Comparison of ENCODE assay signal across 11 cellular contexts in genomic region chr2:56741601-56742102, GRCh38.
A peak's percentile ranks its signal among the peaks of the same experiment; 100 is the strongest.
DNase-seq lines count a peak whose midpoint lies in the region; ATAC-seq and TF ChIP-seq lines count a peak whose summit lies in the region.
"Had no signal": no experiment of that assay in that cellular context is flagged by ENCODE, and none has a peak within 500 bp of the region (broad histone marks: within the 10 kb centered on the region; RNA-seq: fewer than 3 reads in every experiment).

No MANE protein-coding gene starts in this region.

- POLR2A ChIA-PET in activated CD4-positive, alpha-beta memory T cell treated with anti-CD3 and anti-CD28 coated beads for 36 hours (lab: Charles Lee), result no interaction called here

- H3K4me1 Mint-ChIP-seq in osteocyte (ENCODE audit: unreplicated experiment), result peaks cover 48% of the 10 kb centered on the region
- no peaks in the 10 kb centered on the region for H3K4me1 Mint-ChIP-seq in activated CD4-positive, alpha-beta memory T cell treated with anti-CD3 and anti-CD28 coated beads for 36 hours (ENCODE audit: low read depth)

- peak overlapping the region; percentile 95 for H3K27ac Mint-ChIP-seq in osteocyte (ENCODE audit: unreplicated experiment)
- H3K27ac Mint-ChIP-seq in activated CD4-positive, alpha-beta memory T cell treated with anti-CD3 and anti-CD28 coated beads for 36 hours, result no peak overlapping the region
- H3K27ac Mint-ChIP-seq: activated T-cell treated with anti-CD3 and anti-CD28 coated beads, Interleukin-2, amount 50 U/mL, for 24 hours had no signal

- peaks cover 5% of the 10 kb centered on the region for H3K9me3 Mint-ChIP-seq in osteocyte (ENCODE audit: unreplicated experiment)
- peaks cover 12% of the 10 kb centered on the region for H3K9me3 Mint-ChIP-seq in activated CD4-positive, alpha-beta memory T cell treated with anti-CD3 and anti-CD28 coated beads for 36 hours

- ATAC-seq in RWPE2 (ENCODE audit: low read depth) (peak; percentile 100), GM18909 (IDR thresholded peaks at IDR 0.05; ENCODE audit: poor library complexity, unreplicated experiment) (no peak), HG02938 (IDR thresholded peaks at IDR 0.05; ENCODE audit: unreplicated experiment) (no peak)
- ATAC-seq: stimulated activated naive CD8-positive, alpha-beta T cell treated with anti-CD3 and anti-CD28 coated beads, Interleukin-15, Interleukin-2, amounts not matched to agents 100 U/mL and 50 U/mL, for 24 hours had no signal

- H3K36me3 ChIP-seq in RWPE2 (ENCODE audit: low read depth), result no peaks in the 10 kb centered on the region
- H3K36me3 ChIP-seq: pancreas had no signal

- H3K4me3 ChIP-seq in RWPE2 (ENCODE audit: severe bottlenecking) (peak overlapping the region; percentile 12), fibroblast of pulmonary artery (replicated peaks; ENCODE audit: low read depth, low read length) (peak overlapping the region; percentile 31)
- H3K4me3 ChIP-seq: pancreas had no signal

- DNase-seq in EH (ENCODE audit: low read depth) (peak; percentile 96), RWPE2 (ENCODE audit: low spot score) (peak; percentile 86), fibroblast of pulmonary artery (ENCODE audit: low read depth) (peak; percentile 92), osteocyte (ENCODE audit: extremely low spot score, unreplicated experiment) (peak; percentile 87), caudate nucleus (lab: John Stamatoyannopoulos, UW) (no peak)
- no peak for DNase-seq in activated CD4-positive, alpha-beta memory T cell treated with anti-CD3 and anti-CD28 coated beads for 36 hours
- DNase-seq: activated T-cell treated with anti-CD3 and anti-CD28 coated beads, Interleukin-2, amount 50 U/mL, for 24 hours; pancreas; stimulated activated naive CD8-positive, alpha-beta T cell treated with anti-CD3 and anti-CD28 coated beads, Interleukin-15, Interleukin-2, amounts not matched to agents 100 U/mL and 50 U/mL, for 24 hours had no signal

- no peak for TF ChIP-seq CTCF in RWPE2 (IDR thresholded peaks at IDR 0.05; ENCODE audit: poor library complexity, severe bottlenecking)
- no peak for TF ChIP-seq CTCF in fibroblast of pulmonary artery (IDR thresholded peaks at IDR 0.05; ENCODE audit: low read length, missing control alignments)
- TF ChIP-seq CTCF in osteocyte (IDR thresholded peaks at IDR 0.05), result no peak

- peaks cover 18% of the 10 kb centered on the region for H3K4me1 ChIP-seq in RWPE2 (ENCODE audit: insufficient read depth, poor library complexity, severe bottlenecking)
- H3K4me1 ChIP-seq: pancreas had no signal

- intact Hi-C loops in activated CD4-positive, alpha-beta memory T cell treated with anti-CD3 and anti-CD28 coated beads for 36 hours (cut with micrococcal nuclease), result no loop called here

- no peaks in the 10 kb centered on the region for H3K36me3 Mint-ChIP-seq in osteocyte (ENCODE audit: unreplicated experiment)
- H3K36me3 Mint-ChIP-seq in activated CD4-positive, alpha-beta memory T cell treated with anti-CD3 and anti-CD28 coated beads for 36 hours, result no peaks in the 10 kb centered on the region

- H3K27ac ChIP-seq in RWPE2 (ENCODE audit: poor library complexity, severe bottlenecking), result peak overlapping the region; percentile 59
- H3K27ac ChIP-seq in caudate nucleus (ENCODE audit: low read depth, low read length), result no peak overlapping the region
- H3K27ac ChIP-seq: pancreas had no signal

- H3K9me3 ChIP-seq in RWPE2 (ENCODE audit: severe bottlenecking), result no peaks in the 10 kb centered on the region
- H3K9me3 ChIP-seq: pancreas had no signal

- peak overlapping the region; percentile 56 for H3K4me3 Mint-ChIP-seq in osteocyte (ENCODE audit: unreplicated experiment)
- H3K4me3 Mint-ChIP-seq in activated CD4-positive, alpha-beta memory T cell treated with anti-CD3 and anti-CD28 coated beads for 36 hours, result no peak overlapping the region
- H3K4me3 Mint-ChIP-seq: activated T-cell treated with anti-CD3 and anti-CD28 coated beads, Interleukin-2, amount 50 U/mL, for 24 hours had no signal

- H3K27me3 Mint-ChIP-seq in osteocyte (ENCODE audit: unreplicated experiment), result no peaks in the 10 kb centered on the region
- H3K27me3 Mint-ChIP-seq in activated CD4-positive, alpha-beta memory T cell treated with anti-CD3 and anti-CD28 coated beads for 36 hours, result no peaks in the 10 kb centered on the region
- H3K27me3 Mint-ChIP-seq: activated T-cell treated with anti-CD3 and anti-CD28 coated beads, Interleukin-2, amount 50 U/mL, for 24 hours had no signal

- CTCF ChIA-PET in activated CD4-positive, alpha-beta memory T cell treated with anti-CD3 and anti-CD28 coated beads for 36 hours (lab: Charles Lee), result no interaction called here

- no peaks in the 10 kb centered on the region for H3K27me3 ChIP-seq in RWPE2 (ENCODE audit: insufficient read depth, poor library complexity, severe bottlenecking)
- H3K27me3 ChIP-seq: pancreas had no signal

Comparison
In these comparisons a context has a peak if more than half of its experiments do, and no peak if none do; other contexts are left out.
1. DNase-seq: peak in EH (single experiment), RWPE2 (single experiment), fibroblast of pulmonary artery (single experiment) and osteocyte (single experiment); none in caudate nucleus (0 of 61) and activated CD4-positive, alpha-beta memory T cell treated with anti-CD3 and anti-CD28 coated beads for 36 hours (single experiment).